Comparison of ENCODE assay signal across 9 cellular contexts in the genomic region with DNA sequence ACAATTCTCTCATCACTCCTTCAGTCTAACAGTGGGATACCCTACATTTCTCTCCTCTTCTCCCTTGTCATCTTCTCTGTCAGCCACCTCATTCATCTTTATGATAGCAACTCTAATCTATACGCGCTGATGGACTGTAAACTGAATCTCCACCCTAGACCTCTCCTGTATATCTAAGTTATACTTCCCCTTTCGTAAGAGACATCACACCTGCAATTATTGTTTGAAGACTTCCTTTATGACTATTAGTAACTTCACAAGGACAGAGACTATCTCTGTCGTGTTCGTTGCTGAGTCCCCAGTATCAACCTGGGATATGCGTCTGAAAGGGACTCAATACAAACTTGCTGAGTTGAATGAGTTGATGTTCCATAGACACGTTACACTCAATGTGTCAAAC.
"Had no signal": no experiment of that assay in that cellular context is flagged by ENCODE, and none has a peak within 500 bp of the region (broad histone marks: within the 10 kb centered on the region; RNA-seq: fewer than 3 reads in every experiment).

No MANE protein-coding gene starts in this region.

- DNase-seq: H7, HFFc6, KBM-7 had no signal

- H3K9ac ChIP-seq: KMS-11 had no signal

- H3K36me3 ChIP-seq: HAP-1 had no signal

- H3K27ac ChIP-seq: HL-60, KMS-11 had no signal

- ATAC-seq: GM23338, HCT116 had no signal

- H3K4me1 ChIP-seq: HAP-1 had no signal

- H3K4me3 ChIP-seq: GM23338, HAP-1 had no signal

- H3K9me3 Mint-ChIP-seq: HFFc6, IgD-negative memory B cell had no signal

- H3K27ac Mint-ChIP-seq: GM23338, HFFc6, IgD-negative memory B cell had no signal

- H3K4me2 ChIP-seq: GM23338, KMS-11 had no signal

- H3K9me3 ChIP-seq: HAP-1 had no signal

- H3K4me3 Mint-ChIP-seq: GM23338, HFFc6, IgD-negative memory B cell had no signal

- H2AFZ ChIP-seq: GM23338 had no signal

- H3K36me3 Mint-ChIP-seq: IgD-negative memory B cell had no signal
